ENCODE assay signal across 36 cellular contexts in genomic region chr1:219668446-219668845, GRCh38. TPM values are rescaled to one million over a fixed set of nuclear protein-coding genes. Genes with fewer than 3 reads are reported as not detected.
"Had no signal": no experiment of that assay in that cellular context is flagged by ENCODE, and none has a peak within 500 bp of the region (broad histone marks: within the 10 kb centered on the region; RNA-seq: fewer than 3 reads in every experiment).

No MANE protein-coding gene starts in this region.

- H3K9me3 ChIP-seq: adrenal gland, body of pancreas, breast epithelium had no signal

- H3K27ac ChIP-seq: adrenal gland, body of pancreas, brain microvascular endothelial cell, breast epithelium, VCaP had no signal

- H3K36me3 ChIP-seq: adrenal gland, brain microvascular endothelial cell, breast epithelium had no signal

- ATAC-seq: activated CD8-positive, alpha-beta T cell treated with anti-CD3 and anti-CD28 coated beads for 36 hours; activated naive CD4-positive, alpha-beta T cell treated with anti-CD3 and anti-CD28 coated beads, Interleukin-2, amount 50 U/mL, for 72 hours; activated T-cell treated with anti-CD3 and anti-CD28 coated beads, Interleukin-2, amount 50 U/mL, for 4 hours; activated T-cell treated with anti-CD3 and anti-CD28 coated beads, Interleukin-2, amount 50 U/mL, for 72 hours; activated T-helper 17 cell treated with anti-CD3 and anti-CD28 coated beads, Interleukin-2, amount 50 U/mL, for 72 hours; body of pancreas had no signal

- DNase-seq: activated B cell treated with CpG ODN at 0.5 μM for 24 hours; activated CD4-positive, alpha-beta memory T cell treated with anti-CD3 and anti-CD28 coated beads for 36 hours; activated CD4-positive, alpha-beta T cell treated with anti-CD3 and anti-CD28 coated beads for 4 hours; activated CD4-positive, alpha-beta T cell treated with anti-CD3 and anti-CD28 coated beads, Interleukin-2, amount 10 ng/mL, durations not matched to agents 24 days and 14 days; activated CD4-positive, alpha-beta T cell treated with anti-CD3 and anti-CD28 coated beads, Interleukin-2, amount 50 U/mL, for 1 hour; activated CD4-positive, alpha-beta T cell treated with anti-CD3 and anti-CD28 coated beads, Interleukin-2, amount 50 U/mL, for 4 hours; activated CD4-positive, CD25-positive, alpha-beta regulatory T cell treated with anti-CD3 and anti-CD28 coated beads, Interleukin-2, amount 50 U/mL, for 72 hours; activated CD8-positive, alpha-beta memory T cell treated with anti-CD3 and anti-CD28 coated beads, Interleukin-2, amount 50 U/mL, for 4 hours; activated CD8-positive, alpha-beta T cell treated with anti-CD3 and anti-CD28 coated beads for 36 hours; activated effector memory CD4-positive, alpha-beta T cell treated with anti-CD3 and anti-CD28 coated beads, Interleukin-2, amount 50 U/mL, for 16 hours; activated gamma-delta T cell treated with Interleukin-2 at 50 U/mL for 16 hours; activated naive CD4-positive, alpha-beta T cell; activated naive CD4-positive, alpha-beta T cell treated with anti-CD3 and anti-CD28 coated beads for 36 hours; activated naive CD4-positive, alpha-beta T cell treated with anti-CD3 and anti-CD28 coated beads, Interleukin-2, amount 50 U/mL, for 16 hours; activated naive CD8-positive, alpha-beta T cell treated with anti-CD3 and anti-CD28 coated beads for 36 hours; activated T-cell treated with anti-CD3 and anti-CD28 coated beads for 4 hours; activated T-cell treated with anti-CD3 and anti-CD28 coated beads, Interleukin-2, amount 50 U/mL, for 1 hour; activated T-cell treated with anti-CD3 and anti-CD28 coated beads, Interleukin-2, amount 50 U/mL, for 4 hours; activated T-cell treated with anti-CD3 and anti-CD28 coated beads, Interleukin-2, amount 50 U/mL, for 72 hours; amniotic stem cell; aorta; body of pancreas; brain microvascular endothelial cell; central memory CD4-positive, alpha-beta T cell; T-helper 1 cell; T-helper 2 cell; T-helper 9 cell had no signal

- FAIRE-seq: astrocyte, TTC549 had no signal

- H3K4me3 ChIP-seq: adrenal gland, body of pancreas, breast epithelium had no signal

- H3K4me1 ChIP-seq: body of pancreas, breast epithelium had no signal

- H3K27me3 ChIP-seq: adrenal gland, body of pancreas, brain microvascular endothelial cell, breast epithelium had no signal

RNA-seq across cellular contexts. Expression of gene ZC3H11B, which starts 55.5 kb away (rescaled TPM):
- total RNA-seq: activated B cell treated with CpG ODN at 0.5 μM for 24 hours; activated CD4-positive, alpha-beta T cell treated with anti-CD3 and anti-CD28 coated beads, Interleukin-2, amount 10 ng/mL, durations not matched to agents 24 days and 14 days; activated CD8-positive, alpha-beta memory T cell treated with anti-CD3 and anti-CD28 coated beads for 36 hours; activated T-helper 1 cell treated with anti-CD3 and anti-CD28 coated beads, Interleukin-12 subunit alpha, Interleukin-12 subunit beta, Interleukin-2, Interleukin-4 antibody, amounts not matched to agents 30 ng/mL and 10 ng/mL and 1 ng/mL, durations not matched to agents 14 hours and 24 hours and 36 hours; body of pancreas had no signal
